ENCODE assay signal across 19 cellular contexts in the genomic region with DNA sequence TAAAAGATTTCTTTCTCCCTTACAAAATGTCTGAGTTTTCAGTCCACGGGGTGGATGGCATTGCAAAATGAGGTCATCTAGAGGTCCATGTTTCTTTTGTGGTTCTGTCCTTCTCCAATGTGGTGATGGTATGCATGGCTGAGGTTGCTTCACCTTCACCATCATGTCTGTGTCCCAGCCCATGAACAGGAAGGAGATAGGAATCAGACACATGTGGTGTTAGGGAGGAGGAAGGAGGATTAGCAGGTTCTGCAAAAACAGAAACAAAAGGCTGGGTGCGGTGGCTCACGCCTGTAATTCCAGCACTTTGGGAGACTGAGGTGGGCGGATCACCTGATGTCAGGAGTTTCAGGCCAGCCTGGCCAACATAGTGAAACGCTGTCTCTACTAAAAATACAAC. TPM values are rescaled to one million over a fixed set of nuclear protein-coding genes. Genes with fewer than 3 reads are reported as not detected.
DNase-seq lines count a peak whose midpoint lies in the region; FAIRE-seq and TF ChIP-seq lines count a peak whose summit lies in the region.
"Had no signal": no experiment of that assay in that cellular context is flagged by ENCODE, and none has a peak within 500 bp of the region (broad histone marks: within the 10 kb centered on the region; RNA-seq: fewer than 3 reads in every experiment).

No MANE protein-coding gene starts in this region.

- no peak overlapping the region for H3K4me3 ChIP-seq in H1 (ENCODE audit: extremely low read depth in 1 of 4, insufficient read depth in 2 of 4, low read depth in 3 of 4, low read length in 4 of 4)
- H3K4me3 ChIP-seq: right lobe of liver had no signal

- H3K4me1 ChIP-seq in H1 (replicated peaks in 1 of 4; ENCODE audit: control insufficient read depth in 3 of 4, insufficient read depth in 4 of 4, low read length in 3 of 4): peaks cover 0 to 5% (median 0%) of the 10 kb centered on the region in 4 experiments; a peak in 2 of 7 replicates
- H3K4me1 ChIP-seq: right lobe of liver had no signal

- no peaks in the 10 kb centered on the region for H3K36me3 ChIP-seq in H1 (ENCODE audit: control insufficient read depth in 2 of 4, insufficient read depth in 4 of 4, low read length in 3 of 4)
- H3K36me3 ChIP-seq: brain microvascular endothelial cell, neutrophil, right lobe of liver, WERI-Rb-1 had no signal

- POLR2A ChIA-PET in H1 (lab: Charles Lee; ENCODE audit: partially characterized antibody): interaction anchor here (1.1 kb wide), 1 partner anchor 10 kb away, joined by 4 read pairs; no protein-coding TSS in a partner anchor

- H3K9ac ChIP-seq in H1 (replicated peaks in 1 of 4; ENCODE audit: extremely low read depth in 1 of 4, low read depth in 3 of 4, low read length in 3 of 4): no peak overlapping the region

- no peak overlapping the region for H3K14ac ChIP-seq in H1 (ENCODE audit: insufficient read length)

- H3K56ac ChIP-seq in H1 (replicated peaks; ENCODE audit: insufficient read length, low read depth, low read length): no peak overlapping the region

- no peak for TF ChIP-seq POLR2A in H1 (IDR thresholded peaks at IDR 0.05; ENCODE audit: control extremely low read depth in 1 of 2, low read depth in 2 of 2, low read length in 2 of 2)

- H4K91ac ChIP-seq in H1 (replicated peaks; ENCODE audit: insufficient read length, low read length): peak overlapping the region; percentile 97

- TF ChIP-seq CTCF in H1 (IDR thresholded peaks at IDR 0.05; ENCODE audit: control extremely low read depth in 1 of 3, insufficient read depth in 1 of 3, low read depth in 1 of 3, low read length in 3 of 3): no peak

- no peak overlapping the region for H3K4ac ChIP-seq in H1 (replicated peaks; ENCODE audit: insufficient read length, low read depth, low read length)

- H2BK15ac ChIP-seq in H1 (ENCODE audit: low read length): no peak overlapping the region

- H3K23me2 ChIP-seq in H1 (ENCODE audit: low read depth, low read length): no peaks in the 10 kb centered on the region

- no peak overlapping the region for H2BK120ac ChIP-seq in H1 (replicated peaks; ENCODE audit: low read depth, low read length)

- no peak overlapping the region for H3K23ac ChIP-seq in H1 (ENCODE audit: insufficient read length)

- H3K27ac ChIP-seq in H1 (ENCODE audit: low read depth, low read length): no peak overlapping the region
- H3K27ac ChIP-seq: brain microvascular endothelial cell, neutrophil, right lobe of liver, WERI-Rb-1 had no signal

- CTCF ChIA-PET in H1 (lab: Charles Lee; ENCODE audit: partially characterized antibody): interaction anchor here (0.6 kb wide), 1 partner anchor 131 kb away, joined by 4 read pairs; no protein-coding TSS in a partner anchor

- no peak overlapping the region for H4K8ac ChIP-seq in H1 (ENCODE audit: extremely low read depth, insufficient read depth, low read length)

- no peak for TF ChIP-seq EP300 in H1 (IDR thresholded peaks at IDR 0.05; ENCODE audit: borderline replicate concordance in 1 of 2, low read depth in 2 of 2, low read length in 2 of 2)

- H3K79me1 ChIP-seq in H1 (ENCODE audit: low read depth, low read length): no peaks in the 10 kb centered on the region

- H4K20me1 ChIP-seq in H1 (replicated peaks in 1 of 2; ENCODE audit: control insufficient read depth in 1 of 2, insufficient read depth in 2 of 2, low read length in 2 of 2): no peaks in the 10 kb centered on the region

- H3K9me3 ChIP-seq in H1 (ENCODE audit: insufficient read depth in 2 of 2, low read depth in 1 of 2, low read length in 1 of 2): peaks cover 0 to 4% of the 10 kb centered on the region in 2 experiments; a peak in 2 of 4 replicates
- H3K9me3 ChIP-seq: neutrophil, right lobe of liver had no signal

- DNase-seq in H4 (ENCODE audit: low spot score) (peak; percentile 13), OCI-M1 (lab: John Stamatoyannopoulos, UW) (peak; percentile 53), H1 (ENCODE audit: low read depth in 1 of 2, low spot score in 2 of 2) (no peak), renal cortical epithelial cell (ENCODE audit: low read depth) (peak; percentile 29), NCI-H2227 treated with DMSO at 0.1 percent for 48 hours (lab: John Stamatoyannopoulos, UW) (no peak), NCI-H1436 treated with DMSO at 0.1 percent for 48 hours (lab: John Stamatoyannopoulos, UW) (no peak), ACHN (no peak)
- DNase-seq: activated CD8-positive, alpha-beta T cell treated with anti-CD3 and anti-CD28 coated beads, Interleukin-2, amount 10 ng/mL, durations not matched to agents 7 days and 5 days; activated naive CD8-positive, alpha-beta T cell treated with anti-CD3 and anti-CD28 coated beads for 36 hours; brain microvascular endothelial cell; Calu3; left colon; midbrain; NCI-H1105 treated with DMSO at 0.1 percent for 48 hours; NCI-H2171 treated with DMSO at 0.1 percent for 48 hours; WERI-Rb-1 had no signal

- no peaks in the 10 kb centered on the region for H3K27me3 ChIP-seq in H1 (replicated peaks in 1 of 4; ENCODE audit: control insufficient read depth in 3 of 4, extremely low read depth in 1 of 4, insufficient read depth in 3 of 4, low read length in 3 of 4)
- H3K27me3 ChIP-seq: brain microvascular endothelial cell, neutrophil, right lobe of liver had no signal

- TF ChIP-seq RAD21 in H1 (IDR thresholded peaks at IDR 0.05 in 1 of 2, conservative IDR thresholded peaks at IDR 0.05 in 1 of 2; ENCODE audit: low read depth in 2 of 2, low read length in 2 of 2): no peak

- 89% methylated on average over 5 of the region's 5 CpGs; no CpG with 5 or more reads in 1 of the 2 experiments for WGBS in H1 (ENCODE audit: extremely low coverage in 1 of 2, insufficient coverage in 1 of 2, insufficient read length in 1 of 2, insufficient replicate concordance in 2 of 2, low coverage in 1 of 2, low lambda C conversion rate in 2 of 2, missing lambda C conversion rate in 1 of 2), 2 experiments

- H2AFZ ChIP-seq in H1 (ENCODE audit: low read length): no peak overlapping the region

- FAIRE-seq in H1 (lab: Jason Lieb, UNC): no peak
- FAIRE-seq: GM12892 had no signal

- no peaks in the 10 kb centered on the region for H3K79me2 ChIP-seq in H1 (ENCODE audit: control insufficient read depth in 1 of 2, insufficient read depth in 2 of 2, low read length in 2 of 2)

- in situ Hi-C loops in ACHN (cut with HindIII; ENCODE audit: low pct_ligation_motif_present, low pct_unique_long_range_greater_than_20kb, low sequenced_read_pairs): no loop called here

- no peak overlapping the region for H3K18ac ChIP-seq in H1 (ENCODE audit: extremely low read depth, low read length)

- no peak overlapping the region for H4K5ac ChIP-seq in H1 (ENCODE audit: insufficient read length, low read depth, low read length)

- H3K4me2 ChIP-seq in H1 (ENCODE audit: insufficient read depth in 1 of 2, low read depth in 2 of 2, low read length in 2 of 2): no peak overlapping the region

- no peak overlapping the region for H2BK20ac ChIP-seq in H1 (ENCODE audit: low read length)

- H2BK5ac ChIP-seq in H1 (ENCODE audit: low read depth, low read length): no peak overlapping the region

- 0 out of 2 replicates have a peak overlapping the region, but pooled peaks have one; percentile 18 for H2BK12ac ChIP-seq in H1 (ENCODE audit: low read depth, low read length)

- H2AK5ac ChIP-seq in H1 (ENCODE audit: low read depth, low read length): 0 out of 2 replicates have a peak overlapping the region, but pooled peaks have one; percentile 11

TF ChIP-seq in H1, 55 proteins besides CTCF, POLR2A, EP300 and RAD21 (continues in another document):
- TF ChIP-seq NANOG (IDR thresholded peaks at IDR 0.05; ENCODE audit: insufficient read depth, low read depth, low read length, poor library complexity, severe bottlenecking): no peak
- TF ChIP-seq PHF8 (conservative IDR thresholded peaks at IDR 0.05; ENCODE audit: low read depth, low read length): no peak
- TF ChIP-seq, protein P1, sequence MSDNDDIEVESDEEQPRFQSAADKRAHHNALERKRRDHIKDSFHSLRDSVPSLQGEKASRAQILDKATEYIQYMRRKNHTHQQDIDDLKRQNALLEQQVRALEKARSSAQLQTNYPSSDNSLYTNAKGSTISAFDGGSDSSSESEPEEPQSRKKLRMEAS (IDR thresholded peaks at IDR 0.05): no peak
- no peak for TF ChIP-seq HDAC2 (IDR thresholded peaks at IDR 0.05; ENCODE audit: borderline replicate concordance in 1 of 2, low read depth in 2 of 2, low read length in 2 of 2)
- TF ChIP-seq SIN3A (conservative IDR thresholded peaks at IDR 0.05 in 1 of 2, IDR thresholded peaks at IDR 0.05 in 1 of 2; ENCODE audit: low read depth in 1 of 2, low read length in 2 of 2): no peak
- TF ChIP-seq YY1 (IDR thresholded peaks at IDR 0.05; ENCODE audit: low read depth, low read length): no peak
- no peak for TF ChIP-seq BCL11A (IDR thresholded peaks at IDR 0.05; ENCODE audit: low read depth in 2 of 2, low read length in 2 of 2)
- no peak for TF ChIP-seq RFX5 (IDR thresholded peaks at IDR 0.05; ENCODE audit: borderline replicate concordance, low read depth, low read length)
- TF ChIP-seq NRF1 (IDR thresholded peaks at IDR 0.05; ENCODE audit: low read depth, low read length): no peak
- no peak for TF ChIP-seq KDM4A (IDR thresholded peaks at IDR 0.05; ENCODE audit: low read depth, low read length, severe bottlenecking)
- no peak for TF ChIP-seq TCF12 (IDR thresholded peaks at IDR 0.05; ENCODE audit: low read depth, low read length)
- no peak for TF ChIP-seq GTF2F1 (IDR thresholded peaks at IDR 0.05; ENCODE audit: borderline replicate concordance, low read depth, low read length)
- no peak for TF ChIP-seq TAF1 (IDR thresholded peaks at IDR 0.05; ENCODE audit: low read depth, low read length)
- TF ChIP-seq CTBP2 (IDR thresholded peaks at IDR 0.05; ENCODE audit: borderline replicate concordance, insufficient read depth, insufficient read length, low read length): no peak
- no peak for TF ChIP-seq JUND (IDR thresholded peaks at IDR 0.05; ENCODE audit: low read length)
- no peak for TF ChIP-seq GABPA (IDR thresholded peaks at IDR 0.05; ENCODE audit: borderline replicate concordance, insufficient read depth, low read length)
- TF ChIP-seq POU5F1 (IDR thresholded peaks at IDR 0.05; ENCODE audit: low read depth, low read length): no peak
- TF ChIP-seq POLR2AphosphoS5 (IDR thresholded peaks at IDR 0.05; ENCODE audit: low read depth, low read length): no peak

RNA-seq across cellular contexts. Expression of gene AEBP2, which starts 11.0 kb away (rescaled TPM):
- 7.4 and 7.7 TPM in 2 replicates for total RNA-seq in H4 (2014; rRNA removed; shearing (Covaris generic))
- total RNA-seq in H1 (2021; fragmentation: NEBNext Ultra II Directional; extraction: Animal tissue kit (Norgen Biotek cat#: 25700)): 56.9 and 61.4 TPM in 2 replicates
- 10.6 and 13.6 TPM in 2 replicates for polyA plus RNA-seq in H1 (2011; rRNA removed)
- 16.7 TPM for polyA plus RNA-seq in H1 (2011; cell fraction: cytosol; rRNA removed)
- polyA plus RNA-seq in H1 (2011; cell fraction: nucleus; rRNA removed): 8.0 TPM
- 33.6 to 56.8 TPM (median 46.3 TPM) in 4 replicates for polyA plus RNA-seq in H1 (2012, experiment 1 of 2)
- polyA plus RNA-seq in H1 (2012, experiment 2 of 2): 4.7 TPM
- polyA plus RNA-seq in H1 (2013, experiment 1 of 2): 41.4 TPM
- 43.0 TPM for polyA plus RNA-seq in H1 (2013, experiment 2 of 2)
- polyA minus RNA-seq in H1 (2011; rRNA and poly(A)+ RNA removed): 29.2 and 29.5 TPM in 2 replicates
- 26.0 TPM for polyA minus RNA-seq in H1 (2011; cell fraction: cytosol; rRNA and poly(A)+ RNA removed)
- 33.3 TPM for polyA minus RNA-seq in H1 (2011; cell fraction: nucleus; rRNA and poly(A)+ RNA removed)
- total RNA-seq in renal cortical epithelial cell: 21.7 and 61.7 TPM in 2 replicates

Comparison
In these comparisons a context has a peak if more than half of its experiments do, and no peak if none do; other contexts are left out.
1. DNase-seq: peak in H4 (single experiment), OCI-M1 (single experiment) and renal cortical epithelial cell (single experiment); none in H1 (0 of 2), NCI-H2227 treated with DMSO at 0.1 percent for 48 hours (single experiment), NCI-H1436 treated with DMSO at 0.1 percent for 48 hours (single experiment) and ACHN (single experiment).